ENCODE assay signal across 8 cellular contexts in genomic region chr5:41903382-41903891, GRCh38. TPM values are rescaled to one million over a fixed set of nuclear protein-coding genes. Genes with fewer than 3 reads are reported as not detected.
DNase-seq lines count a peak whose midpoint lies in the region; ATAC-seq and TF ChIP-seq lines count a peak whose summit lies in the region.

No MANE protein-coding gene starts in this region.

- no peak overlapping the region; the same call in 1 of the 2 replicates for H3K14ac ChIP-seq in IMR-90 (replicated peaks; ENCODE audit: low read depth, low read length)

- H2AFZ ChIP-seq in IMR-90 (replicated peaks; ENCODE audit: low read length, poor library complexity) (peak overlapping the region; percentile 95), mammary epithelial cell (ENCODE audit: low read depth, low read length) (peak overlapping the region; percentile 86)

- intact Hi-C loops in IMR-90 (cut with micrococcal nuclease) = loop anchor here (5.0 kb wide), 1 partner anchor 1139 kb away; the partner anchor contains the start of gene ANXA2R
- intact Hi-C loops in mammary epithelial cell (cut with micrococcal nuclease) = loop anchor here (10.0 kb wide), 1 partner anchor 49 kb away; no protein-coding TSS in a partner anchor

- no peak overlapping the region for H2BK15ac ChIP-seq in IMR-90 (ENCODE audit: low read depth, low read length)

- TF ChIP-seq CTCF in AG04449 (IDR thresholded peaks at IDR 0.05; ENCODE audit: insufficient read depth, low read length, missing control alignments) = no peak
- no peak for TF ChIP-seq CTCF in IMR-90 (conservative IDR thresholded peaks at IDR 0.05; ENCODE audit: low read depth, low read length)
- TF ChIP-seq CTCF in mammary epithelial cell (conservative IDR thresholded peaks at IDR 0.05 in 1 of 2, IDR thresholded peaks at IDR 0.05 in 1 of 2; ENCODE audit: extremely low read depth in 1 of 2, insufficient read depth in 1 of 2, low read depth in 1 of 2, low read length in 2 of 2) = no peak

- CTCF ChIA-PET in AG04449 (lab: Yijun Ruan, JAX) = no interaction called here
- CTCF ChIA-PET in IMR-90 (lab: Yijun Ruan, JAX) = interaction anchor here (0.8 kb wide), 1 partner anchor 25 kb away, joined by 3 read pairs; no protein-coding TSS in a partner anchor
- CTCF ChIA-PET in mammary epithelial cell (lab: Charles Lee; ENCODE audit: low non-redundant PET) = interaction anchor here (0.6 kb wide), 1 partner anchor 986 kb away, joined by 5 read pairs; no protein-coding TSS in a partner anchor

- no peak overlapping the region for H3K23ac ChIP-seq in IMR-90 (ENCODE audit: low read depth, low read length)

- peak overlapping the region; percentile 1 for H2BK5ac ChIP-seq in IMR-90 (ENCODE audit: low read depth, low read length, poor library complexity, severe bottlenecking)

- no peak for TF ChIP-seq POLR2A in IMR-90 (IDR thresholded peaks at IDR 0.05; ENCODE audit: low read depth, low read length)

- peak overlapping the region; percentile 42; the same call in 1 of the 2 replicates for H3K4ac ChIP-seq in IMR-90 (ENCODE audit: low read depth, low read length)

- BruUV-seq in IMR-90 (replicated peaks; lab: Mats Ljungman, UMichigan) = no TSS peak
- BruUV-seq in mammary epithelial cell (replicated peaks; lab: Mats Ljungman, UMichigan) = TSS peak; percentile 90

- peak overlapping the region; percentile 25 to 55; a peak in 3 of 4 replicates for H4K8ac ChIP-seq in IMR-90 (ENCODE audit: low read depth in 2 of 2, low read length in 2 of 2)

- H3K4me1 ChIP-seq in IMR-90 (ENCODE audit: control insufficient read depth, insufficient read depth, low read length) (no peaks in the 10 kb centered on the region; the same call in 1 of the 2 replicates), mammary epithelial cell (ENCODE audit: insufficient read depth, low read length) (peaks cover 12% of the 10 kb centered on the region), muscle layer of duodenum (ENCODE audit: control insufficient read depth in 1 of 2, insufficient read depth in 2 of 2, low read length in 2 of 2) (peaks cover 13 to 20% of the 10 kb centered on the region in 2 donors)

- H3K9ac ChIP-seq in IMR-90 (ENCODE audit: low read depth, low read length) (peak overlapping the region; percentile 56), mammary epithelial cell (ENCODE audit: insufficient read depth, low read length) (peak overlapping the region; percentile 46)

- H3K79me2 ChIP-seq in mammary epithelial cell (ENCODE audit: insufficient read depth, low read length) = peaks cover 29% of the 10 kb centered on the region

- peak overlapping the region; percentile 89 for H2AK9ac ChIP-seq in IMR-90 (replicated peaks; ENCODE audit: low read depth, low read length, poor library complexity)

- POLR2A ChIA-PET in AG04449 (lab: Yijun Ruan, JAX) = interaction anchor here (0.6 to 1.9 kb wide), 6 partner anchors 22 to 1430 kb away, joined by 3 to 15 read pairs (median 4); partner anchors contain the start of gene FBXO4
- POLR2A ChIA-PET in IMR-90 (lab: Charles Lee; ENCODE audit: unreplicated experiment) = interaction anchor here (0.5 to 0.7 kb wide), 2 partner anchors 23 to 25 kb away, joined by 3 to 4 read pairs; no protein-coding TSS in a partner anchor

- dilution Hi-C loops in IMR-90 (cut with HindIII; ENCODE audit: low sequenced_read_pairs, unreplicated experiment) (no loop called here), mammary epithelial cell (cut with HindIII; ENCODE audit: low sequenced_read_pairs) (no loop called here)

- WGBS in IMR-90 (ENCODE audit: extremely low coverage in 2 of 2, insufficient read length in 1 of 2), 2 experiments = 100% methylated on average over 1 of the region's 8 CpGs; no CpG with 5 or more reads in 1 of the 2 experiments
- WGBS in mammary epithelial cell (ENCODE audit: low coverage, missing lambda C conversion rate) = 24% methylated on average over 8 of the region's 8 CpGs

- no peaks in the 10 kb centered on the region; the same call in 1 of the 2 replicates for H3K9me1 ChIP-seq in IMR-90 (ENCODE audit: insufficient read depth, low read length)

- H3K4me3 ChIP-seq in AG04449 (ENCODE audit: low read depth, low read length) = peak overlapping the region; percentile 93
- peak overlapping the region; percentile 55 for H3K4me3 ChIP-seq in IMR-90 (ENCODE audit: insufficient read depth, low read depth, low read length)
- H3K4me3 ChIP-seq in mammary epithelial cell (replicated peaks in 1 of 3; ENCODE audit: insufficient read depth in 1 of 3, low read depth in 2 of 3, low read length in 3 of 3) = peak overlapping the region; percentile 50 to 97 (median 66)
- H3K4me3 ChIP-seq in muscle layer of duodenum (ENCODE audit: low read depth in 1 of 2, low read length in 2 of 2) = peak overlapping the region; percentile 86 to 88

- H3K27ac ChIP-seq in IMR-90 (ENCODE audit: insufficient read depth, low read length) = peak overlapping the region; percentile 19
- peak overlapping the region; percentile 54 for H3K27ac ChIP-seq in mammary epithelial cell (ENCODE audit: insufficient read depth, low read depth, low read length)
- H3K27ac ChIP-seq in muscle layer of duodenum (ENCODE audit: low read length) = peak overlapping the region; percentile 85

- H3K27me3 ChIP-seq in IMR-90 (ENCODE audit: control insufficient read depth, insufficient read depth, low read length) = no peaks in the 10 kb centered on the region
- H3K27me3 ChIP-seq in mammary epithelial cell (ENCODE audit: insufficient read depth, low read length) = no peaks in the 10 kb centered on the region
- no peaks in the 10 kb centered on the region for H3K27me3 ChIP-seq in muscle layer of duodenum (ENCODE audit: low read depth, low read length)

- peak overlapping the region; percentile 74 for H3K4me2 ChIP-seq in IMR-90 (ENCODE audit: low read depth, low read length)
- peak overlapping the region; percentile 77 for H3K4me2 ChIP-seq in mammary epithelial cell (ENCODE audit: insufficient read depth, low read depth, low read length)

- DNase-seq in AG04449 (ENCODE audit: low read depth, low spot score) (no peak), IMR-90 (no peak), mammary epithelial cell (no peak), NCI-H1105 (lab: John Stamatoyannopoulos, UW) (no peak)

- H3K9me3 ChIP-seq in IMR-90 (ENCODE audit: control insufficient read depth, insufficient read depth, low read length) (no peaks in the 10 kb centered on the region), mammary epithelial cell (replicated peaks; ENCODE audit: insufficient read depth, low read length) (no peaks in the 10 kb centered on the region), muscle layer of duodenum (ENCODE audit: control insufficient read depth in 1 of 2, low read length in 2 of 2) (no peaks in the 10 kb centered on the region)

- peaks cover 11 to 19% of the 10 kb centered on the region in 2 experiments; a peak in 2 of 4 replicates for H3K79me1 ChIP-seq in IMR-90 (ENCODE audit: low read depth in 1 of 2, low read length in 2 of 2)

- no peak overlapping the region; the same call in 1 of the 2 replicates for H4K5ac ChIP-seq in IMR-90 (ENCODE audit: low read depth, low read length)

- no peak overlapping the region for H3K18ac ChIP-seq in IMR-90 (ENCODE audit: low read depth, low read length)

- no peak overlapping the region for H4K91ac ChIP-seq in IMR-90 (ENCODE audit: insufficient read depth, low read depth, low read length)

- H2AK5ac ChIP-seq in IMR-90 (ENCODE audit: low read depth, low read length) = no peak overlapping the region

- no peak for ATAC-seq in IMR-90 (ENCODE audit: low read depth)
- ATAC-seq in GM18517 (IDR thresholded peaks at IDR 0.05; ENCODE audit: unreplicated experiment) = no peak
- ATAC-seq in HG03432 (IDR thresholded peaks at IDR 0.05; ENCODE audit: unreplicated experiment) = no peak
- no peak for ATAC-seq in HG03280 (IDR thresholded peaks at IDR 0.05; ENCODE audit: unreplicated experiment)

- no peak overlapping the region for H2BK20ac ChIP-seq in IMR-90 (ENCODE audit: low read depth, low read length)

- H4K20me1 ChIP-seq in IMR-90 (ENCODE audit: insufficient read depth, low read length) (no peaks in the 10 kb centered on the region; the same call in 1 of the 2 replicates), mammary epithelial cell (ENCODE audit: insufficient read depth, low read length) (no peaks in the 10 kb centered on the region)

- in situ Hi-C loops in IMR-90 (cut with MboI; ENCODE audit: low sequenced_read_pairs) (no loop called here), mammary epithelial cell (cut with MboI; ENCODE audit: low sequenced_read_pairs in 2 of 2) (no loop called here)

- H3K56ac ChIP-seq in IMR-90 (ENCODE audit: extremely low read depth, insufficient read depth, low read length) = no peak overlapping the region

- no peak overlapping the region for H2BK120ac ChIP-seq in IMR-90 (ENCODE audit: low read depth, low read length)

- no peak for TF ChIP-seq RAD21 in IMR-90 (IDR thresholded peaks at IDR 0.05; ENCODE audit: low read length)

- H3K36me3 ChIP-seq in IMR-90 (ENCODE audit: control insufficient read depth, insufficient read depth, low read length) = peaks cover 1% of the 10 kb centered on the region; the same call in 1 of the 2 replicates
- peaks cover 3% of the 10 kb centered on the region for H3K36me3 ChIP-seq in mammary epithelial cell (ENCODE audit: insufficient read depth, low read length)
- peaks cover 10 to 16% of the 10 kb centered on the region in 2 donors for H3K36me3 ChIP-seq in muscle layer of duodenum (ENCODE audit: control insufficient read depth in 1 of 2, insufficient read depth in 2 of 2, low read length in 2 of 2)

TF ChIP-seq in IMR-90, 13 proteins besides CTCF, POLR2A, EP300 and RAD21 (continues in another document):
- TF ChIP-seq FOS (IDR thresholded peaks at IDR 0.05; ENCODE audit: low read depth, low read length) (no peak), RCOR1 (IDR thresholded peaks at IDR 0.05; ENCODE audit: insufficient replicate concordance, low read length) (no peak), MAFK (IDR thresholded peaks at IDR 0.05; ENCODE audit: low read depth, low read length) (no peak)

RNA-seq across cellular contexts. Expression of gene RIMOC1, which starts 0.7 kb away (rescaled TPM):
- 4.1 and 10.3 TPM in 2 replicates for total RNA-seq in IMR-90 (2012; rRNA removed)
- 7.1 and 9.0 TPM in 2 replicates for polyA plus RNA-seq in IMR-90 (2012; rRNA removed)
- polyA plus RNA-seq in IMR-90 (2012; cell fraction: cytosol; rRNA removed) = 1.1 and 1.5 TPM in 2 replicates
- 0.46 and 4.1 TPM in 2 replicates for polyA plus RNA-seq in IMR-90 (2012; cell fraction: nucleus; rRNA removed; ENCODE audit: low replicate concordance)
- 10 to 100 TPM; 16.7 to 31.5 TPM for total RNA-seq in mammary epithelial cell
- polyA plus RNA-seq in mammary epithelial cell = 11.2 TPM
- polyA minus RNA-seq in mammary epithelial cell = 16.4 TPM

RNA-seq across cellular contexts. Expression of gene FBXO4, which starts 21.6 kb away (rescaled TPM):
- total RNA-seq in IMR-90 (2012; rRNA removed) (4.1 and 8.3 TPM in 2 replicates), mammary epithelial cell (1 to 10 TPM; 8.0 to 8.8 TPM)
- polyA plus RNA-seq in IMR-90 (2012; rRNA removed) (3.5 TPM in 2 replicates), mammary epithelial cell (6.1 TPM)
- polyA plus RNA-seq in IMR-90 (2012; cell fraction: cytosol; rRNA removed) = 0.92 and 1.1 TPM in 2 replicates
- polyA plus RNA-seq in IMR-90 (2012; cell fraction: nucleus; rRNA removed; ENCODE audit: low replicate concordance) = 0.50 and 3.3 TPM in 2 replicates
- polyA minus RNA-seq in mammary epithelial cell = not detected

RNA-seq across cellular contexts. Expression of gene OXCT1, which starts 33.2 kb away (rescaled TPM):
- 16.3 and 24.7 TPM in 2 replicates for total RNA-seq in IMR-90 (2012; rRNA removed)
- polyA plus RNA-seq in IMR-90 (2012; rRNA removed) = 10.5 and 14.2 TPM in 2 replicates
- polyA plus RNA-seq in IMR-90 (2012; cell fraction: cytosol; rRNA removed) = 1.9 and 2.6 TPM in 2 replicates
- polyA plus RNA-seq in IMR-90 (2012; cell fraction: nucleus; rRNA removed; ENCODE audit: low replicate concordance) = 1.8 and 9.2 TPM in 2 replicates
- 10 to 100 TPM; 18.2 to 36.4 TPM for total RNA-seq in mammary epithelial cell
- 24.3 TPM for polyA plus RNA-seq in mammary epithelial cell
- 14.9 TPM for polyA minus RNA-seq in mammary epithelial cell

Comparison
In these comparisons a context has a peak if more than half of its experiments do, and no peak if none do; other contexts are left out.
1. H3K27ac ChIP-seq: peak in every context shown above with its lines; median percentile 85 in muscle layer of duodenum; 54 in mammary epithelial cell; 19 in IMR-90.